8 cellular contexts compared by ENCODE assay signal in genomic region chr21:32411366-32412161, GRCh38. TPM values are rescaled to one million over a fixed set of nuclear protein-coding genes. Genes with fewer than 3 reads are reported as not detected.
DNase-seq lines count a peak whose midpoint lies in the region; ATAC-seq and TF ChIP-seq lines count a peak whose summit lies in the region.

No MANE protein-coding gene starts in this region.

- peaks cover 6% of the 10 kb centered on the region for H3K36me3 Mint-ChIP-seq in Caco-2 (ENCODE audit: insufficient read depth, unreplicated experiment)

- CTCF ChIA-PET in Caco-2 (lab: Charles Lee) = no interaction called here

- H3K27me3 Mint-ChIP-seq in Caco-2 (ENCODE audit: insufficient read depth, unreplicated experiment) = peaks cover 34% of the 10 kb centered on the region

- ATAC-seq in GM21528 (IDR thresholded peaks at IDR 0.05; ENCODE audit: low FRiP score, unreplicated experiment) = no peak

- peaks cover 3% of the 10 kb centered on the region; the same call in 1 of the 2 replicates for H3K27me3 ChIP-seq in Caco-2 (replicated peaks; ENCODE audit: control insufficient read depth, insufficient read depth, low read length)
- H3K27me3 ChIP-seq in esophagus (ENCODE audit: control insufficient read depth in 1 of 2, insufficient read depth in 2 of 2, low read length in 2 of 2) = no peaks in the 10 kb centered on the region
- no peaks in the 10 kb centered on the region for H3K27me3 ChIP-seq in mucosa of rectum (ENCODE audit: control insufficient read depth in 2 of 2, insufficient read depth in 2 of 2, low read length in 2 of 2)

- no peak overlapping the region for H3K27ac Mint-ChIP-seq in Caco-2 (ENCODE audit: unreplicated experiment)

- H3K36me3 ChIP-seq in Caco-2 (ENCODE audit: control insufficient read depth, insufficient read depth, low read length) (no peaks in the 10 kb centered on the region), esophagus (ENCODE audit: control insufficient read depth in 2 of 2, insufficient read depth in 2 of 2, low read length in 1 of 2) (no peaks in the 10 kb centered on the region), mucosa of rectum (ENCODE audit: control insufficient read depth in 2 of 2, insufficient read depth in 2 of 2, low read length in 2 of 2) (no peaks in the 10 kb centered on the region)

- H3K4me3 ChIP-seq in Caco-2 (ENCODE audit: low read depth, low read length) (peak overlapping the region; percentile 38), esophagus (ENCODE audit: low read depth in 1 of 2, low read length in 2 of 2) (peak overlapping the region; percentile 64 to 76), mucosa of rectum (ENCODE audit: low read length in 2 of 2) (peak overlapping the region; percentile 80 to 85)

- TF ChIP-seq CTCF in Caco-2 (IDR thresholded peaks at IDR 0.05; ENCODE audit: insufficient read depth in 1 of 2, low read depth in 1 of 2, low read length in 1 of 2, severe bottlenecking in 1 of 2, unreplicated experiment in 1 of 2) = no peak

- DNase-seq in Caco-2 (peak in 1 of 2 experiments; percentile 11), NCI-H2227 treated with DMSO at 0.1 percent for 48 hours (lab: John Stamatoyannopoulos, UW) (peak; percentile 33), activated T-cell treated with anti-CD3 and anti-CD28 coated beads for 48 hours (ENCODE audit: low read depth) (peak; percentile 69), epidermal melanocyte (ENCODE audit: insufficient read length, low spot score) (no peak)
- peak; percentile 58 to 60 for DNase-seq in stimulated activated CD8-positive, alpha-beta memory T cell treated with anti-CD3 and anti-CD28 coated beads, Interleukin-2, amount 100 ng/mL, for 48 hours (ENCODE audit: low read depth in 2 of 2)

- peaks cover 6% of the 10 kb centered on the region for H3K4me1 Mint-ChIP-seq in Caco-2 (ENCODE audit: low read depth, unreplicated experiment)

- H3K9me3 ChIP-seq in Caco-2 (no peaks in the 10 kb centered on the region), esophagus (ENCODE audit: control insufficient read depth in 2 of 2, insufficient read depth in 1 of 2, low read depth in 1 of 2, low read length in 1 of 2) (no peaks in the 10 kb centered on the region), mucosa of rectum (ENCODE audit: control insufficient read depth in 2 of 2, low read length in 2 of 2) (no peaks in the 10 kb centered on the region)

- 1% methylated on average over 63 of the region's 63 CpGs for WGBS in esophagus, 2 donors

- POLR2A ChIA-PET in Caco-2 (lab: Charles Lee) = no interaction called here

- intact Hi-C loops in Caco-2 (cut with micrococcal nuclease; ENCODE audit: unreplicated experiment) = no loop called here

- peak overlapping the region; percentile 98 to 99 for H3K27ac ChIP-seq in esophagus (ENCODE audit: low read depth in 2 of 2, low read length in 1 of 2)
- peak overlapping the region; percentile 92 to 95 for H3K27ac ChIP-seq in mucosa of rectum (ENCODE audit: low read depth in 2 of 2, low read length in 2 of 2)

- peak overlapping the region; percentile 75 for H3K4me3 Mint-ChIP-seq in Caco-2 (ENCODE audit: unreplicated experiment)

- H3K9me3 Mint-ChIP-seq in Caco-2 (ENCODE audit: unreplicated experiment) = no peaks in the 10 kb centered on the region

- peaks cover 16% of the 10 kb centered on the region for H3K4me1 ChIP-seq in Caco-2
- H3K4me1 ChIP-seq in esophagus (ENCODE audit: control insufficient read depth in 2 of 2, insufficient read depth in 2 of 2, low read length in 1 of 2) = peaks cover 0 to 2% of the 10 kb centered on the region in 2 donors
- peaks cover 15 to 24% of the 10 kb centered on the region in 2 donors for H3K4me1 ChIP-seq in mucosa of rectum (ENCODE audit: control insufficient read depth in 2 of 2, insufficient read depth in 2 of 2, low read length in 2 of 2)

- peak overlapping the region; percentile 86 to 91 for H3K9ac ChIP-seq in mucosa of rectum (ENCODE audit: low read depth in 1 of 2, low read length in 2 of 2)

- BruUV-seq in Caco-2 (replicated peaks; lab: Mats Ljungman, UMichigan) = no TSS peak

RNA-seq across cellular contexts. Expression of gene EVA1C, which starts 0.9 kb away (rescaled TPM):
- total RNA-seq in Caco-2 (2022) = not detected in 2 replicates
- 10 to 100 TPM; 18.3 to 21.1 TPM for polyA plus RNA-seq in esophagus

RNA-seq across cellular contexts. Expression of gene URB1, which starts 18.8 kb away (rescaled TPM):
- 17.1 and 21.1 TPM in 2 replicates for total RNA-seq in Caco-2 (2022)
- 1 to 10 TPM; 4.6 to 5.5 TPM for polyA plus RNA-seq in esophagus
